Comparison of ENCODE assay signal across 8 cellular contexts in the genomic region with DNA sequence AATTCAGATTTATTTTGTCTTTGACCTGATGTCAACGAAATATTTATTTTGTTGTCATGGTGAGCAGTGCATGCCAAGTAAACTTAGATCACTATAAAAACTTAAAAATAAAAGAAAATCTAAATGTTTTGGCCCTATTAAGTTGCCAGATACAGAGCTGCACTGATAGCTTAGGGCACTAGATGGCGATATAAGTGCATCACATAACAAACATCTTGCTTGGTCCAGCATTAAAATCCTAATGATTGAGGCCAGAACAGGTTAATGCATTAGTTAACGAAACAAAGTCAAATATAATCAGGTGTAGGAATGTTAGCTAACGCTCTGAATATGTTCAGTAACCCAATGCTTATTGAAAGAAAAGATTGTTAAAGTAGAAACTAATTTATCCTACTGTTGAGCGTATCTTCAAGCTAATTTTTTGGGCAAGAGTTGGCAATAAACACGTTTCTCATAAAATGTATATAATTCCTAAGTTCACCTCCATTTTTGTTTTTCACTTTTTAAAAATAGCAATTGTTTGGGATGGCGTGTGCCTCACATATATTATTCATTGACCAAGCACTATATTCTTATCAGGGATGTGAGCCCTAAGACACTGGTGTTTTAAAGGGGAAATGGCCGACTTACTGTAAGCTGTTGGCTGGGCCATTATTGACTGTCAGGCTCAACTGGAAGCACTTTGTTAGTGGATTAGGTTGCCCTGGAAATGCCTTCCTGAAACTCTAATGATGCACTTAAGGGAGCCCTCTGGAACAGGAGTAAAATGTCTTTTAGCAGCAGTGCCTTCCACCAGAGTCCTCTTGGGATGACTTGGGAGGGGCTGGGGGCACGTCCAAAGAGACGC. TPM values are rescaled to one million over a fixed set of nuclear protein-coding genes. Genes with fewer than 3 reads are reported as not detected.
A peak's percentile ranks its signal among the peaks of the same experiment; 100 is the strongest.
DNase-seq lines count a peak whose midpoint lies in the region; ATAC-seq and TF ChIP-seq lines count a peak whose summit lies in the region.

No MANE protein-coding gene starts in this region.

- CTCF ChIA-PET in SK-N-SH (lab: Yijun Ruan, JAX), result interaction anchor here (0.7 to 3.4 kb wide), 58 partner anchors 8 to 1850 kb away, joined by 3 to 58 read pairs (median 4); no protein-coding TSS in a partner anchor

- peak; percentile 98 for TF ChIP-seq RAD21 in SK-N-SH (IDR thresholded peaks at IDR 0.05; ENCODE audit: low read length)

- no peak for TF ChIP-seq EP300 in SK-N-SH (IDR thresholded peaks at IDR 0.05; ENCODE audit: borderline replicate concordance in 1 of 2, low read depth in 1 of 2, low read length in 1 of 2)

- H3K27me3 ChIP-seq in H7 (ENCODE audit: control insufficient read depth, insufficient read depth, low read length) (peaks cover 17% of the 10 kb centered on the region), MM.1S (replicated peaks; ENCODE audit: insufficient read depth, low read length) (no peaks in the 10 kb centered on the region), SK-N-SH (ENCODE audit: insufficient read depth) (no peaks in the 10 kb centered on the region), dorsolateral prefrontal cortex (peaks cover 0 to 20% (median 0%) of the 10 kb centered on the region in 45 donors), lung (ENCODE audit: control insufficient read depth, insufficient read depth) (no peaks in the 10 kb centered on the region), vagina (peaks cover 4% of the 10 kb centered on the region)

- no peaks in the 10 kb centered on the region for H3K9me3 ChIP-seq in MM.1S (replicated peaks; ENCODE audit: insufficient read depth, low read length)
- no peaks in the 10 kb centered on the region for H3K9me3 ChIP-seq in SK-N-SH
- H3K9me3 ChIP-seq in lung (ENCODE audit: control insufficient read depth in 2 of 2, insufficient read depth in 1 of 2, low read length in 1 of 2), result no peaks in the 10 kb centered on the region
- no peaks in the 10 kb centered on the region for H3K9me3 ChIP-seq in vagina

- in situ Hi-C loops in G401 (cut with HindIII; ENCODE audit: low sequenced_read_pairs), result no loop called here

- H4K20me1 ChIP-seq in MM.1S (ENCODE audit: insufficient read depth, low read length) (no peaks in the 10 kb centered on the region), SK-N-SH (ENCODE audit: insufficient read depth) (no peaks in the 10 kb centered on the region)

- POLR2A ChIA-PET in SK-N-SH (lab: Yijun Ruan, JAX), result no interaction called here

- TF ChIP-seq POLR2A in vagina (IDR thresholded peaks at IDR 0.05), result no peak

- no peak overlapping the region for H3K9ac ChIP-seq in MM.1S (ENCODE audit: low read length)
- no peak overlapping the region for H3K9ac ChIP-seq in SK-N-SH

- TF ChIP-seq CTCF in MM.1S (IDR thresholded peaks at IDR 0.05; ENCODE audit: low read length) (peak; percentile 85), SK-N-SH (IDR thresholded peaks at IDR 0.05) (peak; percentile 98), dorsolateral prefrontal cortex (IDR thresholded peaks at IDR 0.05 in 54 of 56, conservative IDR thresholded peaks at IDR 0.05 in 2 of 56; ENCODE audit: low read depth in 1 of 56, partially characterized antibody in 56 of 56) (peak; percentile 69 to 97 (median 88)), lung (IDR thresholded peaks at IDR 0.05; ENCODE audit: control extremely low read depth, extremely low read depth) (peak; percentile 81), vagina (IDR thresholded peaks at IDR 0.05) (peak; percentile 55 to 56 (median 55))

- peak; percentile 61 for ATAC-seq in lung (ENCODE audit: insufficient read depth, low FRiP score)

- H3K9me2 ChIP-seq in MM.1S (replicated peaks; ENCODE audit: insufficient read depth, low read length) (no peaks in the 10 kb centered on the region), SK-N-SH (no peaks in the 10 kb centered on the region)

- H3K79me2 ChIP-seq in MM.1S (ENCODE audit: low read length) (no peaks in the 10 kb centered on the region), SK-N-SH (ENCODE audit: insufficient read depth) (no peaks in the 10 kb centered on the region)

- H3K27ac ChIP-seq in MM.1S (ENCODE audit: low read length), result no peak overlapping the region
- H3K27ac ChIP-seq in SK-N-SH (ENCODE audit: low read depth in 2 of 2, low read length in 1 of 2), result no peak overlapping the region
- peak overlapping the region in 11 of 59 donors; percentile 4 to 94 (median 73) for H3K27ac ChIP-seq in dorsolateral prefrontal cortex
- H3K27ac ChIP-seq in lung (ENCODE audit: low read depth in 1 of 2, low read length in 1 of 2), result no peak overlapping the region
- H3K27ac ChIP-seq in vagina, result no peak overlapping the region

- H3F3A ChIP-seq in MM.1S (ENCODE audit: insufficient read depth, low read length), result no peaks in the 10 kb centered on the region
- no peaks in the 10 kb centered on the region for H3F3A ChIP-seq in SK-N-SH (replicated peaks; ENCODE audit: insufficient read depth)

- H3K36me3 ChIP-seq in H7 (replicated peaks; ENCODE audit: control insufficient read depth, insufficient read depth, low read length) (no peaks in the 10 kb centered on the region), MM.1S (replicated peaks; ENCODE audit: insufficient read depth, low read length) (no peaks in the 10 kb centered on the region), SK-N-SH (replicated peaks in 1 of 2; ENCODE audit: control insufficient read depth in 1 of 2, insufficient read depth in 2 of 2, low read length in 1 of 2) (no peaks in the 10 kb centered on the region), lung (ENCODE audit: control insufficient read depth in 2 of 2, insufficient read depth in 2 of 2, low read length in 2 of 2) (no peaks in the 10 kb centered on the region), vagina (no peaks in the 10 kb centered on the region)

- H3K4me3 ChIP-seq in H7 (ENCODE audit: insufficient read depth, low read depth, low read length) (no peak overlapping the region), MM.1S (ENCODE audit: low read length) (no peak overlapping the region), SK-N-SH (ENCODE audit: low read depth in 2 of 2, low read length in 1 of 2) (peak overlapping the region in 1 of 2 experiments; percentile 28; a peak in 1 of 4 replicates), dorsolateral prefrontal cortex (peak overlapping the region in 25 of 59 donors; percentile 47 to 74 (median 64)), lung (no peak overlapping the region), vagina (no peak overlapping the region)

- 49% methylated on average over 10 of the region's 10 CpGs for WGBS in SK-N-SH (ENCODE audit: low lambda C conversion rate)
- 37 to 39% methylated on average over 10 of the region's 10 CpGs for WGBS in lung, 2 donors

- H3K4me1 ChIP-seq in MM.1S (ENCODE audit: low read length), result no peaks in the 10 kb centered on the region
- peaks cover 0 to 7% of the 10 kb centered on the region in 2 experiments; a peak in 2 of 4 replicates for H3K4me1 ChIP-seq in SK-N-SH (ENCODE audit: control insufficient read depth in 1 of 2, insufficient read depth in 2 of 2, low read depth in 1 of 2, low read length in 1 of 2)
- peaks cover 0 to 2% of the 10 kb centered on the region in 2 donors for H3K4me1 ChIP-seq in lung (ENCODE audit: control insufficient read depth in 2 of 2, insufficient read depth in 2 of 2, low read length in 2 of 2)
- H3K4me1 ChIP-seq in vagina, result peaks cover 19% of the 10 kb centered on the region

- no peak overlapping the region for H3K4me2 ChIP-seq in MM.1S (ENCODE audit: low read depth, low read length)
- no peak overlapping the region for H3K4me2 ChIP-seq in SK-N-SH

- intact Hi-C loops in dorsolateral prefrontal cortex (cut with DNase I) (loop anchor here (5.0 to 10.0 kb wide), 4 partner anchors 1033 to 1931 kb away; a partner anchor contains a TSS), vagina (cut with DNase I) (no loop called here)

- H2AFZ ChIP-seq in MM.1S (ENCODE audit: low read length) (no peak overlapping the region), SK-N-SH (ENCODE audit: low read depth) (no peak overlapping the region)

- DNase-seq in A172 (ENCODE audit: low spot score) (peak; percentile 72), G401 (ENCODE audit: low spot score) (peak; percentile 71), H7 (peak; percentile 26), MM.1S (peak; percentile 62), SK-N-SH (peak; percentile 34), dorsolateral prefrontal cortex (peak in 3 of 10 donors; percentile 11 to 59 (median 19)), lung (ENCODE audit: low spot score) (no peak), vagina (ENCODE audit: extremely low spot score in 2 of 2) (no peak)

TF ChIP-seq in SK-N-SH, 30 proteins besides CTCF, POLR2A, EP300 and RAD21 (continues in another document):
- TF ChIP-seq NRF1 (IDR thresholded peaks at IDR 0.05; ENCODE audit: low read depth, low read length) (no peak), ELF1 (IDR thresholded peaks at IDR 0.05) (no peak), SMC3 (IDR thresholded peaks at IDR 0.05; ENCODE audit: low read depth, low read length) (peak; percentile 73)
- TF ChIP-seq, protein P1, sequence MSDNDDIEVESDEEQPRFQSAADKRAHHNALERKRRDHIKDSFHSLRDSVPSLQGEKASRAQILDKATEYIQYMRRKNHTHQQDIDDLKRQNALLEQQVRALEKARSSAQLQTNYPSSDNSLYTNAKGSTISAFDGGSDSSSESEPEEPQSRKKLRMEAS (IDR thresholded peaks at IDR 0.05; ENCODE audit: low read depth), result no peak

RNA-seq across cellular contexts. Expression of a gene that starts 33.3 kb away (rescaled TPM):
- 0.89 and 1.2 TPM in 2 replicates for total RNA-seq in A172 (2014; rRNA removed; shearing (Covaris generic))
- total RNA-seq in G401 (2014; rRNA removed; shearing (Covaris generic)), result 0.18 TPM in 1 of 2 replicates, not detected in the other
- 0.04 TPM in 1 of 2 replicates, not detected in the other for total RNA-seq in H7 (2014; rRNA removed; shearing (Covaris generic))
- polyA plus RNA-seq in SK-N-SH (2012; rRNA removed) (0.03 and 0.08 TPM in 2 replicates), lung (under 1 TPM; 0.07 to 0.08 TPM)
- 0.05 and 0.08 TPM in 2 replicates for polyA plus RNA-seq in SK-N-SH (2012; cell fraction: cytosol; rRNA removed)
- 0.06 and 0.11 TPM in 2 replicates for polyA plus RNA-seq in SK-N-SH (2012; cell fraction: nucleus; rRNA removed)
- total RNA-seq in dorsolateral prefrontal cortex (10 to 100 TPM; 21.1 to 86.8 (median 58.6) TPM), lung (under 1 TPM; 0.46 to 0.63 TPM), vagina (0.25 TPM)

RNA-seq across cellular contexts. Expression of a gene that starts 33.5 kb away (rescaled TPM):
- 68.3 and 83.6 TPM in 2 replicates for total RNA-seq in A172 (2014; rRNA removed; shearing (Covaris generic))
- 22.3 and 39.9 TPM in 2 replicates for total RNA-seq in G401 (2014; rRNA removed; shearing (Covaris generic))
- total RNA-seq in H7 (2014; rRNA removed; shearing (Covaris generic)), result 28.5 and 33.7 TPM in 2 replicates
- polyA plus RNA-seq in SK-N-SH (2012; rRNA removed), result 36.2 and 61.1 TPM in 2 replicates
- polyA plus RNA-seq in SK-N-SH (2012; cell fraction: cytosol; rRNA removed), result 40.3 and 50.0 TPM in 2 replicates
- 14.7 and 32.1 TPM in 2 replicates for polyA plus RNA-seq in SK-N-SH (2012; cell fraction: nucleus; rRNA removed)
- total RNA-seq in dorsolateral prefrontal cortex, result 10 to 100 TPM; 17.9 to 67.8 (median 46.1) TPM
- total RNA-seq in lung, result 10 to 100 TPM; 43.2 to 51.9 TPM
- polyA plus RNA-seq in lung, result 10 to 100 TPM; 10.6 to 24.9 TPM
- total RNA-seq in vagina, result 18.2 TPM

Comparison
In these comparisons a context has a peak if more than half of its experiments do, and no peak if none do; other contexts are left out.
1. DNase-seq: peak in A172 (single experiment), G401 (single experiment), H7 (single experiment), MM.1S (single experiment) and SK-N-SH (single experiment); none in lung (single experiment) and vagina (0 of 2).
2. RNA of a gene that starts 33.3 kb away (total RNA-seq): 21.1 to 86.8 TPM in dorsolateral prefrontal cortex; 0.89 to 1.2 TPM in A172, 0.46 to 0.63 TPM in lung, 0.25 TPM in vagina (single experiment), 0.18 TPM in G401 and 0.04 TPM in H7; every median in the first group is over 10 times any median in the second.
3. Peak in every context shown above with its lines, with median percentiles within 50 percentile points of each other: CTCF ChIP-seq.